26 cellular contexts compared by ENCODE assay signal in the genomic region with DNA sequence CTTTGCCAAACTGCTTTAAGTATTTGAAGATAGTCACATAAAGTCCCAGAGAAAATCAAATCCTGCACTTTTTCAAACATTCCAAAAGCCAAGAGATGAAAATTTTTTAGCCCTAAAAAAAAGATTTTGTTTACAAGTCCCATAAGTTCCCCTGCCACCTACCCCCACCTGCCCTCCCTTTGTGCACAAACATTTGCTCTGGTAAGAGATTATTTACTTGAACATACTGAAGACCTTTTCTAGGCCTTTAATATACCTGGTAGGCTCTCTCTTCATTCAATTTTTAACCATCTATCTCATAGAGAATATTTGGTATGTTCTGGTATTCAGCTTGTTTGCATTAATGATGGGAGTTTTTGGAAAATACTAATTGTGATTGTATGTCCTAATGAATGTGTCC.
"Had no signal": no experiment of that assay in that cellular context is flagged by ENCODE, and none has a peak within 500 bp of the region (broad histone marks: within the 10 kb centered on the region; RNA-seq: fewer than 3 reads in every experiment).

No MANE protein-coding gene starts in this region.

- H3K4me3 ChIP-seq: gastrocnemius medialis, lung, mucosa of descending colon, prostate gland, skin epidermis, spleen, testis, tibial nerve, upper lobe of right lung, uterus had no signal

- H3K27ac ChIP-seq: epithelial cell of prostate, gastrocnemius medialis, parathyroid adenoma, prostate gland, skin epidermis, testis, upper lobe of right lung, uterus had no signal

- H2AFZ ChIP-seq: parathyroid adenoma had no signal

- H3K4me1 ChIP-seq: parathyroid adenoma, testis, uterus had no signal

- DNase-seq: cortex of kidney; effector CD4-positive, alpha-beta T cell; endodermal cell; foreskin fibroblast; gastrocnemius medialis; head of caudate nucleus; mucosa of descending colon; naive B cell; right cardiac atrium; spleen; stimulated activated CD4-positive, alpha-beta T cell treated with anti-CD3 and anti-CD28 coated beads, Interleukin-4, amount 100 ng/mL, for 4 hours; stimulated activated naive CD8-positive, alpha-beta T cell treated with anti-CD3 and anti-CD28 coated beads, Interleukin-15, Interleukin-2, amounts not matched to agents 100 U/mL and 50 U/mL, for 24 hours; substantia nigra; testis; upper lobe of right lung; uterus had no signal

- H3K36me3 ChIP-seq: gastrocnemius medialis, prostate gland, tibial nerve, uterus had no signal

- ATAC-seq: esophagus mucosa; gastrocnemius medialis; mucosa of descending colon; natural killer cell treated with Interleukin-12 subunit alpha and Interleukin-12 subunit beta and Interleukin-15 and Interleukin-18, amount 100 ng/mL, for 72 hours; right cardiac atrium; stimulated activated memory B cell treated with anti-CD40 and anti-IgM and Interleukin-4, amounts not matched to agents 10 μg/mL and 1 μg/mL and 100 μg/mL, for 72 hours; stimulated activated naive CD8-positive, alpha-beta T cell treated with anti-CD3 and anti-CD28 coated beads, Interleukin-15, Interleukin-2, amounts not matched to agents 100 U/mL and 50 U/mL, for 24 hours had no signal

- H3K9ac ChIP-seq: parathyroid adenoma had no signal

- FAIRE-seq: keratinocyte had no signal

- H3K9me3 ChIP-seq: gastrocnemius medialis, prostate gland, testis, tibial nerve, upper lobe of right lung, uterus had no signal

- H3K27me3 ChIP-seq: gastrocnemius medialis, spleen, testis, tibial nerve, upper lobe of right lung, uterus had no signal

- H3K79me2 ChIP-seq: parathyroid adenoma had no signal
